Comparison of ENCODE assay signal across 21 cellular contexts in the genomic region with DNA sequence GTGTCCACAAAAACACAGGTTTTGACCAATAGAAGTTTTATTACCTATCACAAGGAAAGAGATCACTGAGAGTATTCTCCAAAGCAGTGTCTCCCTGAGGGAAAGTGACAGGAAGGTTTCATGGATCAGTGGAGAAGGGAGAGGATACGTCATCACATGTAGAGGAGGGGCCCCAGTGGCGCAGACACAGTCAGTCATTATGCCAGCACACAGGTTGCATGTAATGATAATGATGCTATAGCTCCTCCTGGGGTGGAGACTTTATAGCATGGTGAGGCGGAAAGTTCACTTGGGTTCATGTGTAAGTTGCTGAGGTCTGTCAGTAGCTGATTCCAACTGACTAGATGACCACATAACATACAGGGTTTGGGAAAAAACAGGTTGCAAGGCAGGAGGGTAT.
DNase-seq lines count a peak whose midpoint lies in the region; ATAC-seq, FAIRE-seq and TF ChIP-seq lines count a peak whose summit lies in the region.
"Had no signal": no experiment of that assay in that cellular context is flagged by ENCODE, and none has a peak within 500 bp of the region (broad histone marks: within the 10 kb centered on the region; RNA-seq: fewer than 3 reads in every experiment).

No MANE protein-coding gene starts in this region.

- H3K4me1 ChIP-seq in RWPE2 (ENCODE audit: insufficient read depth, poor library complexity, severe bottlenecking) = peaks cover 27% of the 10 kb centered on the region
- H3K4me1 ChIP-seq in keratinocyte (ENCODE audit: control insufficient read depth, extremely low read depth, insufficient read depth, low read length) = peaks cover 24% of the 10 kb centered on the region

- TF ChIP-seq CTCF in RWPE2 (IDR thresholded peaks at IDR 0.05; ENCODE audit: poor library complexity, severe bottlenecking) = no peak
- no peak for TF ChIP-seq CTCF in keratinocyte (optimal IDR thresholded peaks at IDR 0.05 in 1 of 3, IDR thresholded peaks at IDR 0.05 in 1 of 3, conservative IDR thresholded peaks at IDR 0.05 in 1 of 3; ENCODE audit: extremely low read depth in 1 of 3, insufficient read depth in 2 of 3, low read length in 3 of 3)
- no peak for TF ChIP-seq CTCF in nephron progenitor cell (IDR thresholded peaks at IDR 0.05)

- no peak overlapping the region for H3K9ac ChIP-seq in keratinocyte (ENCODE audit: control insufficient read depth, extremely low read depth, insufficient read depth, low read length)

- no peaks in the 10 kb centered on the region for H3K27me3 Mint-ChIP-seq in nephron progenitor cell (ENCODE audit: low read depth, poor library complexity)
- H3K27me3 Mint-ChIP-seq in activated T-cell treated with anti-CD3 and anti-CD28 coated beads, Interleukin-2, amount 50 U/mL, for 72 hours (ENCODE audit: low read depth) = no peaks in the 10 kb centered on the region
- H3K27me3 Mint-ChIP-seq in activated T-helper 17 cell treated with anti-CD3 and anti-CD28 coated beads, Interleukin-2, amount 50 U/mL, for 72 hours = no peaks in the 10 kb centered on the region
- H3K27me3 Mint-ChIP-seq in T-helper 2 cell treated with Interferon-gamma antibody and Interleukin-4, amounts not matched to agents 5 μg/mL and 100 μg/mL, for 36 hours (ENCODE audit: low read depth) = no peaks in the 10 kb centered on the region
- H3K27me3 Mint-ChIP-seq: CD4-positive, alpha-beta T cell had no signal

- H3K4me1 Mint-ChIP-seq in nephron progenitor cell = no peaks in the 10 kb centered on the region
- peaks cover 11% of the 10 kb centered on the region for H3K4me1 Mint-ChIP-seq in activated T-cell treated with anti-CD3 and anti-CD28 coated beads, Interleukin-2, amount 50 U/mL, for 72 hours (ENCODE audit: low read depth)
- H3K4me1 Mint-ChIP-seq in activated T-helper 17 cell treated with anti-CD3 and anti-CD28 coated beads, Interleukin-2, amount 50 U/mL, for 72 hours = peaks cover 13% of the 10 kb centered on the region
- peaks cover 9% of the 10 kb centered on the region for H3K4me1 Mint-ChIP-seq in T-helper 2 cell treated with Interferon-gamma antibody and Interleukin-4, amounts not matched to agents 5 μg/mL and 100 μg/mL, for 36 hours (ENCODE audit: low read depth)

- peaks cover 5% of the 10 kb centered on the region for H3K9me3 Mint-ChIP-seq in nephron progenitor cell
- no peaks in the 10 kb centered on the region for H3K9me3 Mint-ChIP-seq in activated T-cell treated with anti-CD3 and anti-CD28 coated beads, Interleukin-2, amount 50 U/mL, for 72 hours
- H3K9me3 Mint-ChIP-seq in activated T-helper 17 cell treated with anti-CD3 and anti-CD28 coated beads, Interleukin-2, amount 50 U/mL, for 72 hours = no peaks in the 10 kb centered on the region
- H3K9me3 Mint-ChIP-seq in T-helper 2 cell treated with Interferon-gamma antibody and Interleukin-4, amounts not matched to agents 5 μg/mL and 100 μg/mL, for 36 hours = no peaks in the 10 kb centered on the region

- H3K27ac Mint-ChIP-seq in nephron progenitor cell = peak overlapping the region; percentile 41
- H3K27ac Mint-ChIP-seq in activated T-cell treated with anti-CD3 and anti-CD28 coated beads, Interleukin-2, amount 50 U/mL, for 72 hours = no peak overlapping the region
- H3K27ac Mint-ChIP-seq in activated T-helper 17 cell treated with anti-CD3 and anti-CD28 coated beads, Interleukin-2, amount 50 U/mL, for 72 hours = no peak overlapping the region
- H3K27ac Mint-ChIP-seq in T-helper 2 cell treated with Interferon-gamma antibody and Interleukin-4, amounts not matched to agents 5 μg/mL and 100 μg/mL, for 36 hours = no peak overlapping the region
- H3K27ac Mint-ChIP-seq: CD4-positive, alpha-beta T cell had no signal

- no peaks in the 10 kb centered on the region for H3K79me2 ChIP-seq in keratinocyte (ENCODE audit: control insufficient read depth, insufficient read depth, low read length)

- no peaks in the 10 kb centered on the region for H4K20me1 ChIP-seq in keratinocyte (ENCODE audit: control insufficient read depth, extremely low read depth, insufficient read depth, low read length)

- in situ Hi-C loops in Caki2 (cut with HindIII; ENCODE audit: low pct_unique_long_range_greater_than_20kb, low sequenced_read_pairs) = no loop called here

- H3K9me3 ChIP-seq in RWPE2 (ENCODE audit: severe bottlenecking) = no peaks in the 10 kb centered on the region
- H3K9me3 ChIP-seq in keratinocyte (ENCODE audit: control insufficient read depth, low read depth, low read length) = peaks cover 2% of the 10 kb centered on the region

- peak; percentile 41 for FAIRE-seq in keratinocyte (lab: Jason Lieb, UNC)
- FAIRE-seq: D721Med, G401.6, GM19239 had no signal

- H3K27me3 ChIP-seq in RWPE2 (ENCODE audit: insufficient read depth, poor library complexity, severe bottlenecking) = no peaks in the 10 kb centered on the region
- H3K27me3 ChIP-seq in keratinocyte (ENCODE audit: control insufficient read depth, extremely low read depth, insufficient read depth, low read length) = no peaks in the 10 kb centered on the region

- DNase-seq in Caki2 (ENCODE audit: low read depth) (peak; percentile 19), RWPE2 (ENCODE audit: low spot score) (no peak), keratinocyte (ENCODE audit: low read depth, low spot score) (no peak), nephron progenitor cell (no peak)
- DNase-seq in activated T-cell treated with anti-CD3 and anti-CD28 coated beads, Interleukin-2, amount 50 U/mL, for 72 hours = no peak
- no peak for DNase-seq in activated CD4-positive, alpha-beta T cell treated with anti-CD3 and anti-CD28 coated beads for 48 hours
- no peak for DNase-seq in T-helper 2 cell treated with Interferon-gamma antibody and Interleukin-4, amounts not matched to agents 5 μg/mL and 100 μg/mL, for 36 hours (ENCODE audit: low spot score)
- DNase-seq: 8988T; C1 segment of cervical spinal cord; CD4-positive, alpha-beta T cell; DMS153; DMS79 treated with DMSO at 0.1 percent for 48 hours; EL; GOT3; H9; IMR-90 had no signal

- H2AFZ ChIP-seq in keratinocyte (ENCODE audit: control insufficient read depth, low read length) = no peak overlapping the region

- H3K36me3 ChIP-seq in RWPE2 (ENCODE audit: low read depth) = no peaks in the 10 kb centered on the region
- H3K36me3 ChIP-seq in keratinocyte (ENCODE audit: control insufficient read depth in 2 of 2, extremely low read depth in 1 of 2, insufficient read depth in 2 of 2, low read length in 2 of 2) = no peaks in the 10 kb centered on the region

- peak overlapping the region; percentile 77 for H3K27ac ChIP-seq in RWPE2 (ENCODE audit: poor library complexity, severe bottlenecking)
- H3K27ac ChIP-seq in keratinocyte (ENCODE audit: control insufficient read depth, insufficient read depth, low read length) = no peak overlapping the region
- H3K27ac ChIP-seq: HL-60 had no signal

- H3K4me2 ChIP-seq in keratinocyte (ENCODE audit: control insufficient read depth, extremely low read depth, insufficient read depth, low read depth, low read length) = no peak overlapping the region

- ATAC-seq in RWPE2 (ENCODE audit: low read depth) = no peak
- no peak for ATAC-seq in activated T-cell treated with anti-CD3 and anti-CD28 coated beads, Interleukin-2, amount 50 U/mL, for 72 hours (replicated peaks in 1 of 2)
- ATAC-seq in activated T-helper 17 cell treated with anti-CD3 and anti-CD28 coated beads, Interleukin-2, amount 50 U/mL, for 72 hours (replicated peaks) = no peak

- peaks cover 20% of the 10 kb centered on the region for H3K36me3 Mint-ChIP-seq in nephron progenitor cell (ENCODE audit: low read depth)
- peaks cover 5 to 7% of the 10 kb centered on the region in 2 donors for H3K36me3 Mint-ChIP-seq in activated T-cell treated with anti-CD3 and anti-CD28 coated beads, Interleukin-2, amount 50 U/mL, for 72 hours (ENCODE audit: insufficient read depth in 2 of 2)
- no peaks in the 10 kb centered on the region for H3K36me3 Mint-ChIP-seq in activated T-helper 17 cell treated with anti-CD3 and anti-CD28 coated beads, Interleukin-2, amount 50 U/mL, for 72 hours (ENCODE audit: low read depth)
- H3K36me3 Mint-ChIP-seq in T-helper 2 cell treated with Interferon-gamma antibody and Interleukin-4, amounts not matched to agents 5 μg/mL and 100 μg/mL, for 36 hours (ENCODE audit: low read depth) = no peaks in the 10 kb centered on the region

- H3K4me3 ChIP-seq in RWPE2 (ENCODE audit: severe bottlenecking) (no peak overlapping the region), keratinocyte (ENCODE audit: control insufficient read depth in 2 of 3, extremely low read depth in 1 of 3, insufficient read depth in 2 of 3, low read depth in 1 of 3, low read length in 3 of 3) (no peak overlapping the region)

- H3K4me3 Mint-ChIP-seq in nephron progenitor cell = no peak overlapping the region
- no peak overlapping the region for H3K4me3 Mint-ChIP-seq in activated T-cell treated with anti-CD3 and anti-CD28 coated beads, Interleukin-2, amount 50 U/mL, for 72 hours
- no peak overlapping the region for H3K4me3 Mint-ChIP-seq in activated T-helper 17 cell treated with anti-CD3 and anti-CD28 coated beads, Interleukin-2, amount 50 U/mL, for 72 hours
- no peak overlapping the region for H3K4me3 Mint-ChIP-seq in T-helper 2 cell treated with Interferon-gamma antibody and Interleukin-4, amounts not matched to agents 5 μg/mL and 100 μg/mL, for 36 hours
- H3K4me3 Mint-ChIP-seq: CD4-positive, alpha-beta T cell; H9 had no signal

- H3K9me1 ChIP-seq in keratinocyte (ENCODE audit: control insufficient read depth, extremely low read depth, insufficient read depth, low read length) = no peaks in the 10 kb centered on the region

- dilution Hi-C loops in keratinocyte (cut with MboI; ENCODE audit: extremely low pct_ligation_motif_present, low sequenced_read_pairs) = no loop called here
